Comparison of ENCODE assay signal across 8 cellular contexts in the genomic region with DNA sequence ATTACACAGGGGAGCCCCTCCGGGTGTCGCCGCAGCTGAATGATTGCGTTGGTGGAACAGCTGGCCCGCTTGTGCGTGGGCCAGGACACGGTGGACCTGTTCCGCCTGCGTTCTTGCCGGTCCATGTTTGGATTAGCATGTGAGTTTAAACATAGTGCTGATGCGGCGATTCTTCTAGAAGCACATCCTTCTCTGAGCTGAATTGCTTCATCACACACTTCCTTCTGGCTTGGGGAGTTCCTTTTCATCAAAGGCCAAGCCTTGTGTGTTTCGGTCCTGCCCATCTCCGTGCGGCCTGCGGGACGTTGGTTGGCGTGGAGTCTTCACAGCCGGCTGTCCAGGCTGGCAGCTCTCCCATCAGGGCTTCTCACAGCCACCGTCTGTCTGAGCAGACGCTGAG. TPM values are rescaled to one million over a fixed set of nuclear protein-coding genes. Genes with fewer than 3 reads are reported as not detected.
DNase-seq lines count a peak whose midpoint lies in the region; ATAC-seq and TF ChIP-seq lines count a peak whose summit lies in the region.

No MANE protein-coding gene starts in this region.

- H3K36me3 ChIP-seq in lower lobe of right lung (peaks cover 6% of the 10 kb centered on the region), thyroid gland (no peaks in the 10 kb centered on the region)

- peak overlapping the region; percentile 49 for H3K27ac ChIP-seq in cingulate gyrus (ENCODE audit: low read depth, low read length)
- H3K27ac ChIP-seq in lower lobe of right lung, result peak overlapping the region; percentile 27
- H3K27ac ChIP-seq in thyroid gland, result peak overlapping the region; percentile 50 to 77 (median 63)

- peak overlapping the region; percentile 30 for H3K4me3 ChIP-seq in lower lobe of right lung
- H3K4me3 ChIP-seq in thyroid gland (replicated peaks in 1 of 3), result no peak overlapping the region

- H3K27me3 ChIP-seq in lower lobe of right lung (ENCODE audit: low read depth) (no peaks in the 10 kb centered on the region), thyroid gland (no peaks in the 10 kb centered on the region)

- H3K9me3 ChIP-seq in lower lobe of right lung, result no peaks in the 10 kb centered on the region
- no peaks in the 10 kb centered on the region for H3K9me3 ChIP-seq in thyroid gland

- H3K9me3 Mint-ChIP-seq in IgD-negative memory B cell, result no peaks in the 10 kb centered on the region

- H3K27ac Mint-ChIP-seq in IgD-negative memory B cell, result peak overlapping the region in 1 of 3 donors; percentile 64

- WGBS in thyroid gland, 2 donors, result 13 to 14% methylated on average over 21 of the region's 21 CpGs

- H3K4me1 ChIP-seq in lower lobe of right lung (peaks cover 26% of the 10 kb centered on the region), thyroid gland (peaks cover 11 to 21% of the 10 kb centered on the region in 2 donors)

- TF ChIP-seq CTCF in lower lobe of right lung (IDR thresholded peaks at IDR 0.05) (no peak), thyroid gland (IDR thresholded peaks at IDR 0.05) (no peak), GM10248 (IDR thresholded peaks at IDR 0.05; ENCODE audit: control extremely low read depth, extremely low read depth, low read depth, missing control alignments) (no peak)

- no peaks in the 10 kb centered on the region for H3K36me3 Mint-ChIP-seq in IgD-negative memory B cell

- peaks cover 24% of the 10 kb centered on the region for H3K27me3 Mint-ChIP-seq in IgD-negative memory B cell

- DNase-seq in lower lobe of right lung (peak; percentile 73), thyroid gland (peak; percentile 74 to 90), activated gamma-delta T cell (lab: John Stamatoyannopoulos, UW) (no peak), GM10248 (ENCODE audit: extremely low spot score) (no peak)
- DNase-seq in stimulated activated CD4-positive, alpha-beta T cell treated with anti-CD3 and anti-CD28 coated beads, Interleukin-4, amount 100 ng/mL, for 1 hour, result no peak

- intact Hi-C loops in lower lobe of right lung (cut with DNase I) (no loop called here), thyroid gland (cut with DNase I) (no loop called here)

- peak overlapping the region in 3 of 4 donors; percentile 12 to 86 (median 49) for H3K4me3 Mint-ChIP-seq in IgD-negative memory B cell

- peak; percentile 51 to 67 for ATAC-seq in lower lobe of right lung
- ATAC-seq in GM21737 (IDR thresholded peaks at IDR 0.05; ENCODE audit: unreplicated experiment), result no peak

- TF ChIP-seq POLR2A in thyroid gland (IDR thresholded peaks at IDR 0.05), result peak in 1 of 2 donors; percentile 63

- CTCF ChIA-PET in GM10248 (lab: Yijun Ruan, JAX), result interaction anchor here (1.2 to 2.0 kb wide), 3 partner anchors 10 to 322 kb away, joined by 3 to 6 read pairs (median 4); no protein-coding TSS in a partner anchor

- POLR2A ChIA-PET in GM10248 (lab: Yijun Ruan, JAX), result no interaction called here

- peaks cover 28 to 39% (median 34%) of the 10 kb centered on the region in 3 donors for H3K4me1 Mint-ChIP-seq in IgD-negative memory B cell

RNA-seq across cellular contexts. Expression of gene SLC29A4, which starts 45.5 kb away (rescaled TPM):
- not detected for polyA plus RNA-seq in IgD-negative memory B cell
- total RNA-seq in lower lobe of right lung (2.7 TPM), thyroid gland (10 to 100 TPM in 3 of 4 donors, 1 to 10 TPM in 1; 8.5 to 23.2 (median 14.4) TPM)

RNA-seq across cellular contexts. Expression of gene WIPI2, which starts 47.3 kb away (rescaled TPM):
- 79.5 TPM for polyA plus RNA-seq in IgD-negative memory B cell
- total RNA-seq in lower lobe of right lung (59.8 TPM), thyroid gland (10 to 100 TPM; 64.1 to 85.2 (median 73.4) TPM)

Comparison
In these comparisons a context has a peak if more than half of its experiments do, and no peak if none do; other contexts are left out.
1. DNase-seq: peak in lower lobe of right lung (single experiment) and thyroid gland (2 of 2); none in stimulated activated CD4-positive, alpha-beta T cell treated with anti-CD3 and anti-CD28 coated beads, Interleukin-4, amount 100 ng/mL, for 1 hour (single experiment), activated gamma-delta T cell (single experiment) and GM10248 (single experiment).
2. Peak in every context shown above with its lines, with median percentiles within 50 percentile points of each other: H3K27ac ChIP-seq.